In genomic region chr10:59887972-59888640, GRCh38 we compare ENCODE assay signal across 1 cellular context.
TF ChIP-seq lines count a peak whose summit lies in the region.

No MANE protein-coding gene starts in this region.

TF ChIP-seq in GM12878, 131 proteins besides CTCF, POLR2A, EP300 and RAD21:
- TF ChIP-seq CHD2 (IDR thresholded peaks at IDR 0.05; ENCODE audit: borderline replicate concordance, low read depth, low read length) (no peak), STAT3 (IDR thresholded peaks at IDR 0.05; ENCODE audit: low read depth, low read length) (no peak), ATF3 (IDR thresholded peaks at IDR 0.05; ENCODE audit: borderline replicate concordance, extremely low read depth, low read depth, low read length) (no peak)
